In the genomic region with DNA sequence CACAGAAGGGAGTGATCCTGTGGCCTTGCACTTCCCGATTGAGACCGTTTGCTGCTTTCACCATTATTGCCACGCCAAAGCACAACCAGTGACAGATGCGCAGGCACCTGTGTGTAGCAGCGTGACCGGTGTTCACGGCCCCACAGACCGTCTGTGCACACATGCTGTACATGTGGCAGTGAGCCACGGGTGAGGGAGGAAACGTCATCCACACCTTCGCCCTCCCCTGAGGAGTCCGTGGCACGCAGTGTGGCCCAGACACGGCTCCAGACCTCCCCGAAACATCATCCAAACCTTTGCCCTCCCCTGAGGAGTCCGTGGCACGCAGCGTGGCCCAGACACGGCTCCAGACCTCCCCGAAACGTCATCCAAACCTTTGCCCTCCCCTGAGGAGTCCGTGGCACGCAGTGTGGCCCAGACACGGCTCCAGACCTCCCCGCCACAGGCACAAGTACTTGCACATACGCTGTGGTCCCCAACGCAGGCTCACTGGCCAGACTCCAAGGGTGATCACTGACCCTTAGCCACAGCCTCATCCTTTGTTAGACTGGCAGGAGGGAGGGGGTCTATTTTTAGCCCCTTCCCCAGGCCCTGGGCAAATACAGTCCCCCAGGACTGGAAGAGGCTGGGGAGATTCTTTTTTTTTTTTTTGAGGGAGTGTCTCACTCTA, we compare ENCODE assay signal across 28 cellular contexts. TPM values are rescaled to one million over a fixed set of nuclear protein-coding genes. Genes with fewer than 3 reads are reported as not detected.
"Had no signal": no experiment of that assay in that cellular context is flagged by ENCODE, and none has a peak within 500 bp of the region (broad histone marks: within the 10 kb centered on the region; RNA-seq: fewer than 3 reads in every experiment).

No MANE protein-coding gene starts in this region.

- H3K4me3 Mint-ChIP-seq: activated B cell treated with CpG ODN at 0.5 μM for 24 hours; activated CD4-positive, alpha-beta memory T cell treated with anti-CD3 and anti-CD28 coated beads for 36 hours; activated CD4-positive, alpha-beta T cell treated with anti-CD3 and anti-CD28 coated beads, Interleukin-2, amount 10 ng/mL, durations not matched to agents 24 days and 14 days; activated naive CD8-positive, alpha-beta T cell treated with anti-CD3 and anti-CD28 coated beads, Interleukin-2, amount 50 U/mL, for 24 hours; activated T-cell treated with anti-CD3 and anti-CD28 coated beads, Interleukin-2, amount 50 U/mL, for 4 hours; central memory CD8-positive, alpha-beta T cell; T-helper 17 cell had no signal

- ATAC-seq: activated naive CD4-positive, alpha-beta T cell treated with anti-CD3 and anti-CD28 coated beads, Interleukin-2, amount 50 U/mL, for 72 hours; activated naive CD8-positive, alpha-beta T cell treated with anti-CD3 and anti-CD28 coated beads, Interleukin-2, amount 50 U/mL, for 24 hours; activated T-cell treated with anti-CD3 and anti-CD28 coated beads, Interleukin-2, amount 50 U/mL, for 4 hours; body of pancreas; T-helper 17 cell had no signal

- H3K9me3 Mint-ChIP-seq: activated CD4-positive, alpha-beta memory T cell treated with anti-CD3 and anti-CD28 coated beads for 36 hours; activated CD4-positive, alpha-beta T cell treated with anti-CD3 and anti-CD28 coated beads, Interleukin-2, amount 10 ng/mL, durations not matched to agents 24 days and 14 days; activated T-cell treated with anti-CD3 and anti-CD28 coated beads, Interleukin-2, amount 50 U/mL, for 4 hours; central memory CD8-positive, alpha-beta T cell had no signal

- H3K36me3 Mint-ChIP-seq: activated CD4-positive, alpha-beta memory T cell treated with anti-CD3 and anti-CD28 coated beads for 36 hours; activated naive CD4-positive, alpha-beta T cell treated with anti-CD3 and anti-CD28 coated beads, Interleukin-2, amount 50 U/mL, for 72 hours had no signal

- H3K4me1 ChIP-seq: ascending aorta, body of pancreas had no signal

- H3K36me3 ChIP-seq: ascending aorta had no signal

- H3K27me3 ChIP-seq: ascending aorta, body of pancreas had no signal

- H3K4me3 ChIP-seq: ascending aorta, body of pancreas, PC-9 had no signal

- H3K27ac Mint-ChIP-seq: activated B cell treated with CpG ODN at 0.5 μM for 24 hours; activated CD4-positive, alpha-beta memory T cell treated with anti-CD3 and anti-CD28 coated beads for 36 hours; activated CD4-positive, alpha-beta T cell treated with anti-CD3 and anti-CD28 coated beads, Interleukin-2, amount 10 ng/mL, durations not matched to agents 24 days and 14 days; activated naive CD4-positive, alpha-beta T cell treated with anti-CD3 and anti-CD28 coated beads, Interleukin-2, amount 50 U/mL, for 72 hours; activated naive CD8-positive, alpha-beta T cell treated with anti-CD3 and anti-CD28 coated beads, Interleukin-2, amount 50 U/mL, for 24 hours; T-helper 17 cell had no signal

- H3K27me3 Mint-ChIP-seq: activated B cell treated with CpG ODN at 0.5 μM for 24 hours; activated CD4-positive, alpha-beta memory T cell treated with anti-CD3 and anti-CD28 coated beads for 36 hours; activated CD4-positive, alpha-beta T cell treated with anti-CD3 and anti-CD28 coated beads, Interleukin-2, amount 10 ng/mL, durations not matched to agents 24 days and 14 days; activated naive CD8-positive, alpha-beta T cell treated with anti-CD3 and anti-CD28 coated beads, Interleukin-2, amount 50 U/mL, for 24 hours; central memory CD8-positive, alpha-beta T cell had no signal

- DNase-seq: activated B cell treated with CpG ODN at 0.5 μM for 24 hours; activated CD4-positive, alpha-beta memory T cell treated with anti-CD3 and anti-CD28 coated beads for 36 hours; activated CD4-positive, alpha-beta T cell treated with anti-CD3 and anti-CD28 coated beads for 1 hour; activated CD4-positive, alpha-beta T cell treated with anti-CD3 and anti-CD28 coated beads, Interleukin-2, amount 10 ng/mL, durations not matched to agents 24 days and 14 days; activated CD8-positive, alpha-beta memory T cell treated with anti-CD3 and anti-CD28 coated beads for 24 hours; activated effector memory CD4-positive, alpha-beta T cell treated with anti-CD3 and anti-CD28 coated beads, Interleukin-2, amount 50 U/mL, for 16 hours; activated naive CD4-positive, alpha-beta T cell treated with Interleukin-2 at 50 U/mL for 16 hours; activated naive CD8-positive, alpha-beta T cell treated with anti-CD3 and anti-CD28 coated beads, Interleukin-2, amount 50 U/mL, for 24 hours; activated T-cell treated with anti-CD3 and anti-CD28 coated beads, Interleukin-2, amount 50 U/mL, for 4 hours; amniotic stem cell; body of pancreas; Karpas-422; MM.1S; NCI-H1105; NCI-H1436; NCI-H1694 treated with DMSO at 0.1 percent for 48 hours; NCI-H2029 treated with DMSO at 0.1 percent for 48 hours; NCI-H510A treated with DMSO at 0.1 percent for 48 hours; NCI-H69; PC-9; SHP77 treated with DMSO at 0.1 percent for 48 hours; T-helper 17 cell; T-helper 9 cell had no signal

- H3K27ac ChIP-seq: ascending aorta, body of pancreas, PC-9 had no signal

- H3K9me3 ChIP-seq: ascending aorta, body of pancreas had no signal

- H3K4me1 Mint-ChIP-seq: activated B cell treated with CpG ODN at 0.5 μM for 24 hours; activated CD4-positive, alpha-beta T cell treated with anti-CD3 and anti-CD28 coated beads, Interleukin-2, amount 10 ng/mL, durations not matched to agents 24 days and 14 days; activated naive CD8-positive, alpha-beta T cell treated with anti-CD3 and anti-CD28 coated beads, Interleukin-2, amount 50 U/mL, for 24 hours; central memory CD8-positive, alpha-beta T cell; T-helper 17 cell had no signal

RNA-seq across cellular contexts. Expression of a gene that starts 7.9 kb away (rescaled TPM):
- total RNA-seq: activated B cell treated with CpG ODN at 0.5 μM for 24 hours; activated CD4-positive, alpha-beta T cell treated with anti-CD3 and anti-CD28 coated beads, Interleukin-2, amount 10 ng/mL, durations not matched to agents 24 days and 14 days; activated naive CD4-positive, alpha-beta T cell treated with anti-CD3 and anti-CD28 coated beads, Interleukin-2, amount 50 U/mL, for 72 hours; T-helper 17 cell had no signal

RNA-seq across cellular contexts. Expression of a gene that starts 27.6 kb away (rescaled TPM):
- total RNA-seq: ascending aorta, bronchial epithelial cell, SK-MEL-5 had no signal

RNA-seq across cellular contexts. Expression of a gene that starts 59.8 kb away (rescaled TPM):
- total RNA-seq: activated B cell treated with CpG ODN at 0.5 μM for 24 hours, T-helper 17 cell had no signal
